In the genomic region with DNA sequence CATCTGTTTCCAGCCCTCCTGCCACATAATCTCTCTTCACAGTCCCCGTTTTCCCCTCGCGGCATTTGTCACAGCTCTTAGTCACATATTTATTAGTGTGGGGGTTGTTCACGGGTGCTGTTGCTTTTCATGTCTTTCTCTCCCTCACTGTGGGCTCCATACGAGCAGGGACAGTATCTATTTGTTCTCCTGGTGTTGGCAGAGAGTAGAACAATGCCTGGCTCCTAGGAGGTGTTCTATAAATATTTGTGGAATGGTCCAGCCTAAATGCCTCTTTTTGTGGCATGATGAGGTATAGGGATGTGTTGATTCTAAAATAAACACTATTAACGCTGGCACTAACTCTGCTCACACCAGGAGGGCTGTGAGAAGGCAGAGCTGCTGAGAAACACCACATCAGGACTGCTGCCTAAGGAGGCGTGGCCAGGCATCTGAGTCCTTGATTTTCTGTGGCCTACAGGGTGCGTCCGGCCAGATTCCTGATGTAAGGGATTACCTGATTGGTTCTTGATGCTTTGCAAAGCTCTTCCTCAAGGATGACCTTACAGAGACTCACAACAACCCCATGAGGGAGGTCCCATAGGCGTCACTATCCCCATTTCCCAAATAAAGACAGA, we compare ENCODE assay signal across 8 cellular contexts.
DNase-seq lines count a peak whose midpoint lies in the region; ATAC-seq and TF ChIP-seq lines count a peak whose summit lies in the region.

No MANE protein-coding gene starts in this region.

- H3K27me3 Mint-ChIP-seq in osteocyte (ENCODE audit: unreplicated experiment): peaks cover 22% of the 10 kb centered on the region

- ATAC-seq in HG02678 (IDR thresholded peaks at IDR 0.05; ENCODE audit: unreplicated experiment) (no peak), HG02981 (IDR thresholded peaks at IDR 0.05; ENCODE audit: unreplicated experiment) (no peak), SK-N-SH treated with all-trans-retinoic acid at 6 μM for 48 hours (no peak)

- TF ChIP-seq CTCF in GM10266 (IDR thresholded peaks at IDR 0.05; ENCODE audit: control insufficient read depth, insufficient read depth, low read depth, missing control alignments) (no peak), choroid plexus epithelial cell (conservative IDR thresholded peaks at IDR 0.05; ENCODE audit: low read depth, low read length) (no peak), osteocyte (IDR thresholded peaks at IDR 0.05) (no peak)

- no peaks in the 10 kb centered on the region for H3K36me3 Mint-ChIP-seq in osteocyte (ENCODE audit: unreplicated experiment)

- H3K4me3 Mint-ChIP-seq in osteocyte (ENCODE audit: unreplicated experiment): no peak overlapping the region

- DNase-seq in GM10266 (ENCODE audit: extremely low spot score) (peak; percentile 47), NCI-H2107 (lab: John Stamatoyannopoulos, UW) (peak; percentile 77), choroid plexus epithelial cell (ENCODE audit: low read depth) (peak; percentile 23), osteocyte (ENCODE audit: extremely low spot score, unreplicated experiment) (no peak)
- DNase-seq in activated CD4-positive, alpha-beta T cell treated with anti-CD3 and anti-CD28 coated beads for 1 hour: no peak

- H3K4me1 Mint-ChIP-seq in osteocyte (ENCODE audit: unreplicated experiment): peaks cover 6% of the 10 kb centered on the region

- H3K27ac Mint-ChIP-seq in osteocyte (ENCODE audit: unreplicated experiment): peak overlapping the region; percentile 39

- no peak overlapping the region for H3K4me3 ChIP-seq in choroid plexus epithelial cell (ENCODE audit: low read depth, low read length)

- peaks cover 10% of the 10 kb centered on the region for H3K9me3 Mint-ChIP-seq in osteocyte (ENCODE audit: unreplicated experiment)

TF ChIP-seq in SK-N-SH treated with all-trans-retinoic acid at 6 μM for 48 hours, 23 proteins besides CTCF, POLR2A, EP300 and RAD21:
- TF ChIP-seq ZFP30 (CRISPR knock-in tag; IDR thresholded peaks at IDR 0.05): no peak
- TF ChIP-seq ARNTL (CRISPR knock-in tag; IDR thresholded peaks at IDR 0.05; ENCODE audit: borderline replicate concordance, low read depth): no peak
- no peak for TF ChIP-seq OSR1 (CRISPR knock-in tag; IDR thresholded peaks at IDR 0.05)
- TF ChIP-seq, protein P1, sequence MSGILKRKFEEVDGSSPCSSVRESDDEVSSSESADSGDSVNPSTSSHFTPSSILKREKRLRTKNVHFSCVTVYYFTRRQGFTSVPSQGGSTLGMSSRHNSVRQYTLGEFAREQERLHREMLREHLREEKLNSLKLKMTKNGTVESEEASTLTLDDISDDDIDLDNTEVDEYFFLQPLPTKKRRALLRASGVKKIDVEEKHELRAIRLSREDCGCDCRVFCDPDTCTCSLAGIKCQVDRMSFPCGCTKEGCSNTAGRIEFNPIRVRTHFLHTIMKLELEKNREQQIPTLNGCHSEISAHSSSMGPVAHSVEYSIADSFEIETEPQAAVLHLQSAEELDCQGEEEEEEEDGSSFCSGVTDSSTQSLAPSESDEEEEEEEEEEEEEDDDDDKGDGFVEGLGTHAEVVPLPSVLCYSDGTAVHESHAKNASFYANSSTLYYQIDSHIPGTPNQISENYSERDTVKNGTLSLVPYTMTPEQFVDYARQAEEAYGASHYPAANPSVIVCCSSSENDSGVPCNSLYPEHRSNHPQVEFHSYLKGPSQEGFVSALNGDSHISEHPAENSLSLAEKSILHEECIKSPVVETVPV (CRISPR knock-in tag; IDR thresholded peaks at IDR 0.05): no peak
- TF ChIP-seq, protein P2, sequence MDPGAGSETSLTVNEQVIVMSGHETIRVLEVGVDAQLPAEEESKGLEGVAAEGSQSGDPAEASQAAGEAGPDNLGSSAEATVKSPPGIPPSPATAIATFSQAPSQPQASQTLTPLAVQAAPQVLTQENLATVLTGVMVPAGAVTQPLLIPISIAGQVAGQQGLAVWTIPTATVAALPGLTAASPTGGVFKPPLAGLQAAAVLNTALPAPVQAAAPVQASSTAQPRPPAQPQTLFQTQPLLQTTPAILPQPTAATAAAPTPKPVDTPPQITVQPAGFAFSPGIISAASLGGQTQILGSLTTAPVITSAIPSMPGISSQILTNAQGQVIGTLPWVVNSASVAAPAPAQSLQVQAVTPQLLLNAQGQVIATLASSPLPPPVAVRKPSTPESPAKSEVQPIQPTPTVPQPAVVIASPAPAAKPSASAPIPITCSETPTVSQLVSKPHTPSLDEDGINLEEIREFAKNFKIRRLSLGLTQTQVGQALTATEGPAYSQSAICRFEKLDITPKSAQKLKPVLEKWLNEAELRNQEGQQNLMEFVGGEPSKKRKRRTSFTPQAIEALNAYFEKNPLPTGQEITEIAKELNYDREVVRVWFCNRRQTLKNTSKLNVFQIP (CRISPR knock-in tag; IDR thresholded peaks at IDR 0.05; ENCODE audit: borderline replicate concordance, low read depth): no peak
- TF ChIP-seq ZNF565 (CRISPR knock-in tag; conservative IDR thresholded peaks at IDR 0.05; ENCODE audit: low read depth): no peak
- TF ChIP-seq TCF4 (CRISPR knock-in tag; IDR thresholded peaks at IDR 0.05; ENCODE audit: borderline replicate concordance): no peak
- no peak for TF ChIP-seq RARB (CRISPR knock-in tag; IDR thresholded peaks at IDR 0.05)
- TF ChIP-seq TOX (CRISPR knock-in tag; IDR thresholded peaks at IDR 0.05; ENCODE audit: borderline replicate concordance): no peak
- no peak for TF ChIP-seq ESRRG (CRISPR knock-in tag; IDR thresholded peaks at IDR 0.05)
- TF ChIP-seq ZNF8 (CRISPR knock-in tag; IDR thresholded peaks at IDR 0.05): no peak
- TF ChIP-seq, protein P3, sequence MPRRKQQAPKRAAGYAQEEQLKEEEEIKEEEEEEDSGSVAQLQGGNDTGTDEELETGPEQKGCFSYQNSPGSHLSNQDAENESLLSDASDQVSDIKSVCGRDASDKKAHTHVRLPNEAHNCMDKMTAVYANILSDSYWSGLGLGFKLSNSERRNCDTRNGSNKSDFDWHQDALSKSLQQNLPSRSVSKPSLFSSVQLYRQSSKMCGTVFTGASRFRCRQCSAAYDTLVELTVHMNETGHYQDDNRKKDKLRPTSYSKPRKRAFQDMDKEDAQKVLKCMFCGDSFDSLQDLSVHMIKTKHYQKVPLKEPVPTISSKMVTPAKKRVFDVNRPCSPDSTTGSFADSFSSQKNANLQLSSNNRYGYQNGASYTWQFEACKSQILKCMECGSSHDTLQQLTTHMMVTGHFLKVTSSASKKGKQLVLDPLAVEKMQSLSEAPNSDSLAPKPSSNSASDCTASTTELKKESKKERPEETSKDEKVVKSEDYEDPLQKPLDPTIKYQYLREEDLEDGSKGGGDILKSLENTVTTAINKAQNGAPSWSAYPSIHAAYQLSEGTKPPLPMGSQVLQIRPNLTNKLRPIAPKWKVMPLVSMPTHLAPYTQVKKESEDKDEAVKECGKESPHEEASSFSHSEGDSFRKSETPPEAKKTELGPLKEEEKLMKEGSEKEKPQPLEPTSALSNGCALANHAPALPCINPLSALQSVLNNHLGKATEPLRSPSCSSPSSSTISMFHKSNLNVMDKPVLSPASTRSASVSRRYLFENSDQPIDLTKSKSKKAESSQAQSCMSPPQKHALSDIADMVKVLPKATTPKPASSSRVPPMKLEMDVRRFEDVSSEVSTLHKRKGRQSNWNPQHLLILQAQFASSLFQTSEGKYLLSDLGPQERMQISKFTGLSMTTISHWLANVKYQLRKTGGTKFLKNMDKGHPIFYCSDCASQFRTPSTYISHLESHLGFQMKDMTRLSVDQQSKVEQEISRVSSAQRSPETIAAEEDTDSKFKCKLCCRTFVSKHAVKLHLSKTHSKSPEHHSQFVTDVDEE (CRISPR knock-in tag; IDR thresholded peaks at IDR 0.05): no peak
- no peak for TF ChIP-seq PPARA (CRISPR knock-in tag; IDR thresholded peaks at IDR 0.05; ENCODE audit: borderline replicate concordance)
- no peak for TF ChIP-seq GLIS3 (CRISPR knock-in tag; IDR thresholded peaks at IDR 0.05)
- no peak for TF ChIP-seq BACH2 (CRISPR knock-in tag; IDR thresholded peaks at IDR 0.05; ENCODE audit: borderline replicate concordance)
- TF ChIP-seq CSDC2 (CRISPR knock-in tag; IDR thresholded peaks at IDR 0.05): no peak
- no peak for TF ChIP-seq SNAI2 (CRISPR knock-in tag; IDR thresholded peaks at IDR 0.05)
- TF ChIP-seq, protein P4, sequence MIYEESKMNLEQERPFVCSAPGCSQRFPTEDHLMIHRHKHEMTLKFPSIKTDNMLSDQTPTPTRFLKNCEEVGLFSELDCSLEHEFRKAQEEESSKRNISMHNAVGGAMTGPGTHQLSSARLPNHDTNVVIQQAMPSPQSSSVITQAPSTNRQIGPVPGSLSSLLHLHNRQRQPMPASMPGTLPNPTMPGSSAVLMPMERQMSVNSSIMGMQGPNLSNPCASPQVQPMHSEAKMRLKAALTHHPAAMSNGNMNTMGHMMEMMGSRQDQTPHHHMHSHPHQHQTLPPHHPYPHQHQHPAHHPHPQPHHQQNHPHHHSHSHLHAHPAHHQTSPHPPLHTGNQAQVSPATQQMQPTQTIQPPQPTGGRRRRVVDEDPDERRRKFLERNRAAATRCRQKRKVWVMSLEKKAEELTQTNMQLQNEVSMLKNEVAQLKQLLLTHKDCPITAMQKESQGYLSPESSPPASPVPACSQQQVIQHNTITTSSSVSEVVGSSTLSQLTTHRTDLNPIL (CRISPR knock-in tag; IDR thresholded peaks at IDR 0.05; ENCODE audit: low read depth): no peak

Comparison
In these comparisons a context has a peak if more than half of its experiments do, and no peak if none do; other contexts are left out.
1. DNase-seq: peak in GM10266 (single experiment), NCI-H2107 (single experiment) and choroid plexus epithelial cell (single experiment); none in osteocyte (single experiment) and activated CD4-positive, alpha-beta T cell treated with anti-CD3 and anti-CD28 coated beads for 1 hour (single experiment).